In genomic region chr12:47190271-47190750, GRCh38 we compare ENCODE assay signal across 10 cellular contexts.
DNase-seq lines count a peak whose midpoint lies in the region; ATAC-seq lines count a peak whose summit lies in the region.
"Had no signal": no experiment of that assay in that cellular context is flagged by ENCODE, and none has a peak within 500 bp of the region (broad histone marks: within the 10 kb centered on the region; RNA-seq: fewer than 3 reads in every experiment).

No MANE protein-coding gene starts in this region.

- CTCF ChIA-PET in activated CD4-positive, alpha-beta T cell treated with anti-CD3 and anti-CD28 coated beads for 36 hours (lab: Charles Lee), result interaction anchor here (0.6 to 1.9 kb wide), 4 partner anchors 14 to 208 kb away, joined by 3 to 9 read pairs (median 4); no protein-coding TSS in a partner anchor

- POLR2A ChIA-PET in activated CD4-positive, alpha-beta T cell treated with anti-CD3 and anti-CD28 coated beads for 36 hours (lab: Charles Lee), result interaction anchor here (0.7 to 1.3 kb wide), 3 partner anchors 26 to 197 kb away, joined by 3 read pairs; no protein-coding TSS in a partner anchor

- intact Hi-C loops in activated CD4-positive, alpha-beta T cell treated with anti-CD3 and anti-CD28 coated beads for 36 hours (cut with DNase I, micrococcal nuclease), result loop anchor here in 1 of 2 experiments (5.0 kb wide), 1 partner anchor 158 kb away; no protein-coding TSS in a partner anchor

- no peaks in the 10 kb centered on the region for H3K9me3 Mint-ChIP-seq in activated CD4-positive, alpha-beta T cell treated with anti-CD3 and anti-CD28 coated beads for 36 hours (ENCODE audit: low read depth)

- ATAC-seq in activated CD4-positive, alpha-beta T cell treated with anti-CD3 and anti-CD28 coated beads for 36 hours, result peak; percentile 84
- ATAC-seq in GM18511 (IDR thresholded peaks at IDR 0.05; ENCODE audit: unreplicated experiment), result no peak

- DNase-seq in activated CD4-positive, alpha-beta T cell treated with anti-CD3 and anti-CD28 coated beads for 36 hours, result peak; percentile 57
- no peak for DNase-seq in activated CD4-positive, alpha-beta T cell treated with anti-CD3 and anti-CD28 coated beads for 1 hour
- DNase-seq in NCI-H1048 (lab: John Stamatoyannopoulos, UW), result peak; percentile 39
- peak; percentile 82 for DNase-seq in astrocyte of the hippocampus (ENCODE audit: low read depth, low spot score)
- DNase-seq in stimulated activated CD4-positive, alpha-beta T cell treated with anti-CD3 and anti-CD28 coated beads, Interleukin-4, amount 100 ng/mL, for 1 hour, result peak; percentile 36
- DNase-seq in HT-29 (ENCODE audit: low spot score), result no peak
- DNase-seq in amygdala (lab: John Stamatoyannopoulos, UW), result no peak
- DNase-seq: BE2C, upper lobe of left lung had no signal

- peak overlapping the region; percentile 79 for H3K27ac Mint-ChIP-seq in activated CD4-positive, alpha-beta T cell treated with anti-CD3 and anti-CD28 coated beads for 36 hours

- no peaks in the 10 kb centered on the region for H3K27me3 Mint-ChIP-seq in activated CD4-positive, alpha-beta T cell treated with anti-CD3 and anti-CD28 coated beads for 36 hours

- H3K4me1 Mint-ChIP-seq in activated CD4-positive, alpha-beta T cell treated with anti-CD3 and anti-CD28 coated beads for 36 hours, result peaks cover 82% of the 10 kb centered on the region

- H3K36me3 Mint-ChIP-seq in activated CD4-positive, alpha-beta T cell treated with anti-CD3 and anti-CD28 coated beads for 36 hours (ENCODE audit: low read depth), result peaks cover 33% of the 10 kb centered on the region

- H3K4me3 Mint-ChIP-seq in activated CD4-positive, alpha-beta T cell treated with anti-CD3 and anti-CD28 coated beads for 36 hours, result peak overlapping the region; percentile 26

Comparison
In these comparisons a context has a peak if more than half of its experiments do, and no peak if none do; other contexts are left out.
1. DNase-seq: peak in activated CD4-positive, alpha-beta T cell treated with anti-CD3 and anti-CD28 coated beads for 36 hours (single experiment), NCI-H1048 (single experiment), astrocyte of the hippocampus (single experiment) and stimulated activated CD4-positive, alpha-beta T cell treated with anti-CD3 and anti-CD28 coated beads, Interleukin-4, amount 100 ng/mL, for 1 hour (single experiment); none in activated CD4-positive, alpha-beta T cell treated with anti-CD3 and anti-CD28 coated beads for 1 hour (single experiment), HT-29 (single experiment) and amygdala (0 of 56).